In the genomic region with DNA sequence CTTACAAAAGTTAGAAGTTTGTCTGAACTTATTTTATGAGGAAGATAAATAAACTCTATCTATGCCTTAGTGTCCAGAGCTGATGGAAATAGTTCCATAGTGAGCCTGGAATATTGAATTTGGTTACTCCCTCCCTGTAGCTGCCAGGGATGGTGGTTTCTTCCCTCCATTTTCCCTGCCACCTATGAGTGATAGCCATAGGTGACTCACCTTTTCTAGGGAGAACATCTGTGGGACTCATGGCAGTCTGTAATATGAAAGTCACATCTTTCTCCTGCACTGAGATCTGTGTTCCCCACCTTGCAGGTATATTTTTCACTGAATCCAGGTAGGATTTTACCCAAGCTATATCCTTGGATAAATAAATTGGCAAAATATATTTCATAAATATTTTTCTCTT, we compare ENCODE assay signal across 28 cellular contexts.
"Had no signal": no experiment of that assay in that cellular context is flagged by ENCODE, and none has a peak within 500 bp of the region (broad histone marks: within the 10 kb centered on the region; RNA-seq: fewer than 3 reads in every experiment).

No MANE protein-coding gene starts in this region.

- H3K9me3 ChIP-seq: colonic mucosa, lower lobe of right lung, ovary, thyroid gland, vagina had no signal

- H3K27ac Mint-ChIP-seq: dendritic cell treated with granulocyte-macrophage colony-stimulating factor and Interleukin-4, amounts not matched to agents 40 ng/mL and 50 ng/mL, for 4 days; endodermal cell; immature natural killer cell; memory B cell; natural killer cell; stimulated activated naive CD8-positive, alpha-beta T cell treated with anti-CD3 and anti-CD28 coated beads, Interleukin-15, amount 100 ng/mL, for 72 hours had no signal

- H3K27me3 ChIP-seq: colonic mucosa, esophagus muscularis mucosa, ovary, thyroid gland, vagina had no signal

- H3K27me3 Mint-ChIP-seq: dendritic cell treated with granulocyte-macrophage colony-stimulating factor and Interleukin-4, amounts not matched to agents 40 ng/mL and 50 ng/mL, for 4 days had no signal

- H3K36me3 Mint-ChIP-seq: immature natural killer cell, natural killer cell had no signal

- H3K4me1 ChIP-seq: colonic mucosa, esophagus muscularis mucosa, lower lobe of right lung, psoas muscle, thyroid gland, vagina had no signal

- ATAC-seq: left ventricle myocardium superior; lower lobe of right lung; natural killer cell; psoas muscle; right cardiac atrium; stimulated activated naive CD8-positive, alpha-beta T cell treated with anti-CD3 and anti-CD28 coated beads, Interleukin-15, amount 100 ng/mL, for 72 hours had no signal

- H3K4me1 Mint-ChIP-seq: endodermal cell; immature natural killer cell; memory B cell; natural killer cell; stimulated activated naive CD8-positive, alpha-beta T cell treated with anti-CD3 and anti-CD28 coated beads, Interleukin-15, amount 100 ng/mL, for 72 hours had no signal

- DNase-seq: colonic mucosa; effector CD8-positive, alpha-beta T cell; endodermal cell; foreskin melanocyte; hypothalamus; immature natural killer cell; islet precursor cell; kidney glomerular epithelial cell; left ventricle myocardium superior; lower lobe of right lung; natural killer cell; occipital lobe; ovary; posterior cingulate gyrus; psoas muscle; right cardiac atrium; stimulated activated CD4-positive, alpha-beta T cell treated with anti-CD3 and anti-CD28 coated beads, Interleukin-1b, Interleukin-23, amount 100 ng/mL, for 48 hours; stimulated activated CD4-positive, alpha-beta T cell treated with anti-CD3 and anti-CD28 coated beads, Interleukin-4, amount 100 ng/mL, for 1 hour; stimulated activated CD8-positive, alpha-beta memory T cell treated with anti-CD3 and anti-CD28 coated beads, Interleukin-4, amount 100 ng/mL, for 48 hours; stimulated activated naive CD4-positive, alpha-beta T cell; stimulated activated naive CD8-positive, alpha-beta T cell treated with anti-CD3 and anti-CD28 coated beads, Interleukin-15, amount 100 ng/mL, for 72 hours; thyroid gland; trophoblast cell had no signal

- H3K4me3 ChIP-seq: colonic mucosa, esophagus muscularis mucosa, lower lobe of right lung, ovary, psoas muscle, skin epidermis, thyroid gland, vagina had no signal

- H3K4me3 Mint-ChIP-seq: dendritic cell treated with granulocyte-macrophage colony-stimulating factor and Interleukin-4, amounts not matched to agents 40 ng/mL and 50 ng/mL, for 4 days; endodermal cell; immature natural killer cell; memory B cell; natural killer cell; stimulated activated naive CD8-positive, alpha-beta T cell treated with anti-CD3 and anti-CD28 coated beads, Interleukin-15, amount 100 ng/mL, for 72 hours had no signal

- H3K36me3 ChIP-seq: colonic mucosa, lower lobe of right lung, ovary, thyroid gland, vagina had no signal

- H3K27ac ChIP-seq: colonic mucosa, esophagus muscularis mucosa, lower lobe of right lung, ovary, psoas muscle, skin epidermis, thyroid gland, vagina had no signal
